ENCODE assay signal across 1 cellular context in the genomic region with DNA sequence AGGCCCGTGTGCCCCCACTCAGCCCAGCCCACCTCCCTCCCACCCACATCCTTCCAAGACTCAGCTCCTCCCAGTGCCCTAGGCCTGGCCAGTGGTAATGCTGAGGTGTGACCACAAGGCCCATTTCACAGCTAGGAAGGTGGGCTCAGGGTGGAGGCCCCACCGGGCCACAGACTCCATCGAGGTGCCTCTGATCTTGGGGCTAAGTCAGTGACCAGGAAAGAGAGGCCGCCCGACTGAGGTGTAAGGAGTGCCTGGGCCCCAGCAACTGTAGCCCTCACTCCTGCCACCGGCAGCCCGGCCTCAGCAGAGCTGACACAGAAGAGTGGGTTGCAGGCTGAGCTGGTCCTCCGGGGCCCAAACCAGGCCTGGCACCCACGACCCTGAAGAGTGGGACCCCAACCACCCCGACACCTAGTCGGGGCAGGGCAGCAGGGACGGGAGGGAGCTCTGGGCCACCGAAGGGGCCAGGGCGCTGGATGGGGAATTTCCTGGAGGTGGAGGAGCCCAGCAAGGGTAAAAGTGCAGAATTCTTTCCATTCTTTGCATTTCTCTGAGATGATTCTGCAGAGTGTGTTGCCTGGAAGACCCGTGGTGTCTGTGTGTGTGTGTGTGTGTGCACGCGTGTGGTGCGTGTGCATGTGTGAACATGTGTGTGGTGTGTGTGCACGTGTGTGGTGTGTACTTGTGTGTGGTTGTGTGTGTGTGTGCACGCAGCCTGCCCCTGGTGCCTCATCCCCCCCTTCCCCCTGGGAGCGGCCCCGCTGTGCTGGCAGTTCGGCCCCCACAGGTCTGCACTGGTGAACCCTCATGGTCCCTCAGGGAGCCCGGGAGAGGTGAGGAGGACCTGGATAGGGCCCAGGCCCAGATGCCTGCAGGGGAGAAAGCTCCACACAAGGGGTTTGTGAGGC.
A peak's percentile ranks its signal among the peaks of the same experiment; 100 is the strongest.
TF ChIP-seq lines count a peak whose summit lies in the region.

No MANE protein-coding gene starts in this region.

TF ChIP-seq in HepG2, 621 proteins besides CTCF, POLR2A, EP300 and RAD21 (continued from another document and continues in another):
- TF ChIP-seq, protein P1, sequence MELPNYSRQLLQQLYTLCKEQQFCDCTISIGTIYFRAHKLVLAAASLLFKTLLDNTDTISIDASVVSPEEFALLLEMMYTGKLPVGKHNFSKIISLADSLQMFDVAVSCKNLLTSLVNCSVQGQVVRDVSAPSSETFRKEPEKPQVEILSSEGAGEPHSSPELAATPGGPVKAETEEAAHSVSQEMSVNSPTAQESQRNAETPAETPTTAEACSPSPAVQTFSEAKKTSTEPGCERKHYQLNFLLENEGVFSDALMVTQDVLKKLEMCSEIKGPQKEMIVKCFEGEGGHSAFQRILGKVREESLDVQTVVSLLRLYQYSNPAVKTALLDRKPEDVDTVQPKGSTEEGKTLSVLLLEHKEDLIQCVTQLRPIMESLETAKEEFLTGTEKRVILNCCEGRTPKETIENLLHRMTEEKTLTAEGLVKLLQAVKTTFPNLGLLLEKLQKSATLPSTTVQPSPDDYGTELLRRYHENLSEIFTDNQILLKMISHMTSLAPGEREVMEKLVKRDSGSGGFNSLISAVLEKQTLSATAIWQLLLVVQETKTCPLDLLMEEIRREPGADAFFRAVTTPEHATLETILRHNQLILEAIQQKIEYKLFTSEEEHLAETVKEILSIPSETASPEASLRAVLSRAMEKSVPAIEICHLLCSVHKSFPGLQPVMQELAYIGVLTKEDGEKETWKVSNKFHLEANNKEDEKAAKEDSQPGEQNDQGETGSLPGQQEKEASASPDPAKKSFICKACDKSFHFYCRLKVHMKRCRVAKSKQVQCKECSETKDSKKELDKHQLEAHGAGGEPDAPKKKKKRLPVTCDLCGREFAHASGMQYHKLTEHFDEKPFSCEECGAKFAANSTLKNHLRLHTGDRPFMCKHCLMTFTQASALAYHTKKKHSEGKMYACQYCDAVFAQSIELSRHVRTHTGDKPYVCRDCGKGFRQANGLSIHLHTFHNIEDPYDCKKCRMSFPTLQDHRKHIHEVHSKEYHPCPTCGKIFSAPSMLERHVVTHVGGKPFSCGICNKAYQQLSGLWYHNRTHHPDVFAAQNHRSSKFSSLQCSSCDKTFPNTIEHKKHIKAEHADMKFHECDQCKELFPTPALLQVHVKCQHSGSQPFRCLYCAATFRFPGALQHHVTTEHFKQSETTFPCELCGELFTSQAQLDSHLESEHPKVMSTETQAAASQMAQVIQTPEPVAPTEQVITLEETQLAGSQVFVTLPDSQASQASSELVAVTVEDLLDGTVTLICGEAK (IDR thresholded peaks at IDR 0.05), result no peak
- TF ChIP-seq, protein P1 (CRISPR knock-in tag; IDR thresholded peaks at IDR 0.05), result peak; percentile 41; the same call in 1 of the 2 replicates
- no peak for TF ChIP-seq SIN3B (IDR thresholded peaks at IDR 0.05; ENCODE audit: low read length)
- peak; percentile 89 for TF ChIP-seq MED1 (CRISPR knock-in tag; IDR thresholded peaks at IDR 0.05)
- no peak for TF ChIP-seq MAFF (IDR thresholded peaks at IDR 0.05; ENCODE audit: low read depth, low read length)
- peak; percentile 85 for TF ChIP-seq NCOA2 (CRISPR knock-in tag; IDR thresholded peaks at IDR 0.05)
- no peak for TF ChIP-seq ZNF382 (CRISPR knock-in tag; IDR thresholded peaks at IDR 0.05; ENCODE audit: borderline replicate concordance)
- no peak for TF ChIP-seq KLF12 (CRISPR knock-in tag; IDR thresholded peaks at IDR 0.05; ENCODE audit: borderline replicate concordance)
- no peak for TF ChIP-seq SNAPC2 (CRISPR knock-in tag; IDR thresholded peaks at IDR 0.05)
- peak; percentile 66 for TF ChIP-seq THAP11 (CRISPR knock-in tag; IDR thresholded peaks at IDR 0.05)
- no peak for TF ChIP-seq SCMH1 (CRISPR knock-in tag; IDR thresholded peaks at IDR 0.05; ENCODE audit: borderline replicate concordance)
- TF ChIP-seq ZBTB20 (CRISPR knock-in tag; IDR thresholded peaks at IDR 0.05; ENCODE audit: borderline replicate concordance, low read depth), result peak; percentile 75; the same call in 1 of the 2 replicates
- no peak for TF ChIP-seq ZNF674 (CRISPR knock-in tag; IDR thresholded peaks at IDR 0.05; ENCODE audit: low read depth)
- no peak for TF ChIP-seq CENPX (CRISPR knock-in tag; IDR thresholded peaks at IDR 0.05)
- TF ChIP-seq SNRNP70 (IDR thresholded peaks at IDR 0.05; ENCODE audit: low read depth, low read length), result no peak
- TF ChIP-seq ATF7 (IDR thresholded peaks at IDR 0.05), result peak; percentile 58; the same call in 1 of the 2 replicates
- peak; percentile 92 for TF ChIP-seq ATF7 (CRISPR knock-in tag; IDR thresholded peaks at IDR 0.05)
- TF ChIP-seq FOXK1 (CRISPR knock-in tag; IDR thresholded peaks at IDR 0.05; ENCODE audit: borderline replicate concordance, low read depth), result peak; percentile 32; the same call in 1 of the 2 replicates
- TF ChIP-seq ZFP36L2 (CRISPR knock-in tag; IDR thresholded peaks at IDR 0.05), result no peak
- no peak for TF ChIP-seq MAZ (IDR thresholded peaks at IDR 0.05; ENCODE audit: borderline replicate concordance, low read depth, low read length)
- TF ChIP-seq MAZ (CRISPR knock-in tag; IDR thresholded peaks at IDR 0.05; ENCODE audit: low read depth), result no peak; the same call in 1 of the 2 replicates
- peak; percentile 69 for TF ChIP-seq ZFP91 (CRISPR knock-in tag; IDR thresholded peaks at IDR 0.05; ENCODE audit: borderline replicate concordance)
- no peak for TF ChIP-seq XBP1 (CRISPR knock-in tag; IDR thresholded peaks at IDR 0.05)
- no peak for TF ChIP-seq MATR3 (CRISPR knock-in tag; IDR thresholded peaks at IDR 0.05)
- TF ChIP-seq SSRP1 (CRISPR knock-in tag; IDR thresholded peaks at IDR 0.05), result no peak
- TF ChIP-seq KAT8 (CRISPR knock-in tag; IDR thresholded peaks at IDR 0.05), result peak; percentile 68
- no peak for TF ChIP-seq STAT5B (CRISPR knock-in tag; IDR thresholded peaks at IDR 0.05)
- TF ChIP-seq, protein P2, sequence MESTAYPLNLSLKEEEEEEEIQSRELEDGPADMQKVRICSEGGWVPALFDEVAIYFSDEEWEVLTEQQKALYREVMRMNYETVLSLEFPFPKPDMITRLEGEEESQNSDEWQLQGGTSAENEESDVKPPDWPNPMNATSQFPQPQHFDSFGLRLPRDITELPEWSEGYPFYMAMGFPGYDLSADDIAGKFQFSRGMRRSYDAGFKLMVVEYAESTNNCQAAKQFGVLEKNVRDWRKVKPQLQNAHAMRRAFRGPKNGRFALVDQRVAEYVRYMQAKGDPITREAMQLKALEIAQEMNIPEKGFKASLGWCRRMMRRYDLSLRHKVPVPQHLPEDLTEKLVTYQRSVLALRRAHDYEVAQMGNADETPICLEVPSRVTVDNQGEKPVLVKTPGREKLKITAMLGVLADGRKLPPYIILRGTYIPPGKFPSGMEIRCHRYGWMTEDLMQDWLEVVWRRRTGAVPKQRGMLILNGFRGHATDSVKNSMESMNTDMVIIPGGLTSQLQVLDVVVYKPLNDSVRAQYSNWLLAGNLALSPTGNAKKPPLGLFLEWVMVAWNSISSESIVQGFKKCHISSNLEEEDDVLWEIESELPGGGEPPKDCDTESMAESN (CRISPR knock-in tag; conservative IDR thresholded peaks at IDR 0.05), result 0 out of 2 replicates have a peak, but pooled peaks have one; percentile 26
- TF ChIP-seq, protein P3, sequence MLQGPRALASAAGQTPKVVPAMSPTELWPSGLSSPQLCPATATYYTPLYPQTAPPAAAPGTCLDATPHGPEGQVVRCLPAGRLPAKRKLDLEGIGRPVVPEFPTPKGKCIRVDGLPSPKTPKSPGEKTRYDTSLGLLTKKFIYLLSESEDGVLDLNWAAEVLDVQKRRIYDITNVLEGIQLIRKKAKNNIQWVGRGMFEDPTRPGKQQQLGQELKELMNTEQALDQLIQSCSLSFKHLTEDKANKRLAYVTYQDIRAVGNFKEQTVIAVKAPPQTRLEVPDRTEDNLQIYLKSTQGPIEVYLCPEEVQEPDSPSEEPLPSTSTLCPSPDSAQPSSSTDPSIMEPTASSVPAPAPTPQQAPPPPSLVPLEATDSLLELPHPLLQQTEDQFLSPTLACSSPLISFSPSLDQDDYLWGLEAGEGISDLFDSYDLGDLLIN (CRISPR knock-in tag; IDR thresholded peaks at IDR 0.05; ENCODE audit: borderline replicate concordance), result no peak
- TF ChIP-seq MEIS2 (CRISPR knock-in tag; IDR thresholded peaks at IDR 0.05), result 0 out of 2 replicates have a peak, but pooled peaks have one; percentile 36
- no peak for TF ChIP-seq LCORL (IDR thresholded peaks at IDR 0.05)
- peak; percentile 96 for TF ChIP-seq LCORL (CRISPR knock-in tag; IDR thresholded peaks at IDR 0.05)
- TF ChIP-seq RCOR2 (CRISPR knock-in tag; IDR thresholded peaks at IDR 0.05), result no peak
- TF ChIP-seq ZNF44 (CRISPR knock-in tag; IDR thresholded peaks at IDR 0.05), result no peak
- TF ChIP-seq ZBTB39 (CRISPR knock-in tag; IDR thresholded peaks at IDR 0.05), result 0 out of 2 replicates have a peak, but pooled peaks have one; percentile 44
- no peak for TF ChIP-seq NBN (conservative IDR thresholded peaks at IDR 0.05)
- no peak for TF ChIP-seq HCFC1 (IDR thresholded peaks at IDR 0.05; ENCODE audit: low read depth, low read length)
- TF ChIP-seq NFYC (CRISPR knock-in tag; IDR thresholded peaks at IDR 0.05), result peak; percentile 26; the same call in 1 of the 2 replicates
- TF ChIP-seq ZNF501 (CRISPR knock-in tag; IDR thresholded peaks at IDR 0.05), result no peak; the same call in 1 of the 2 replicates
- TF ChIP-seq XRCC5 (optimal IDR thresholded peaks at IDR 0.05; ENCODE audit: low read length), result no peak
- TF ChIP-seq, protein P4, sequence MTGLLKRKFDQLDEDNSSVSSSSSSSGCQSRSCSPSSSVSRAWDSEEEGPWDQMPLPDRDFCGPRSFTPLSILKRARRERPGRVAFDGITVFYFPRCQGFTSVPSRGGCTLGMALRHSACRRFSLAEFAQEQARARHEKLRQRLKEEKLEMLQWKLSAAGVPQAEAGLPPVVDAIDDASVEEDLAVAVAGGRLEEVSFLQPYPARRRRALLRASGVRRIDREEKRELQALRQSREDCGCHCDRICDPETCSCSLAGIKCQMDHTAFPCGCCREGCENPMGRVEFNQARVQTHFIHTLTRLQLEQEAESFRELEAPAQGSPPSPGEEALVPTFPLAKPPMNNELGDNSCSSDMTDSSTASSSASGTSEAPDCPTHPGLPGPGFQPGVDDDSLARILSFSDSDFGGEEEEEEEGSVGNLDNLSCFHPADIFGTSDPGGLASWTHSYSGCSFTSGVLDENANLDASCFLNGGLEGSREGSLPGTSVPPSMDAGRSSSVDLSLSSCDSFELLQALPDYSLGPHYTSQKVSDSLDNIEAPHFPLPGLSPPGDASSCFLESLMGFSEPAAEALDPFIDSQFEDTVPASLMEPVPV (CRISPR knock-in tag; IDR thresholded peaks at IDR 0.05), result no peak
- peak; percentile 67 for TF ChIP-seq SP5 (CRISPR knock-in tag; IDR thresholded peaks at IDR 0.05; ENCODE audit: borderline replicate concordance, low read depth)
- no peak for TF ChIP-seq DR1 (CRISPR knock-in tag; IDR thresholded peaks at IDR 0.05)
- TF ChIP-seq ZFY (CRISPR knock-in tag; IDR thresholded peaks at IDR 0.05), result peak; percentile 36
- TF ChIP-seq MXD1 (CRISPR knock-in tag; IDR thresholded peaks at IDR 0.05), result peak; percentile 58; the same call in 1 of the 2 replicates
